In genomic region chr3:48696156-48696555, GRCh38 we compare ENCODE assay signal across 1 cellular context.
TF ChIP-seq lines count a peak whose summit lies in the region.

No MANE protein-coding gene starts in this region.

TF ChIP-seq in GM12878, 131 proteins besides CTCF, POLR2A, EP300 and RAD21:
- TF ChIP-seq HSF1 (IDR thresholded peaks at IDR 0.05; ENCODE audit: low read depth, low read length) (no peak), RUNX3 (IDR thresholded peaks at IDR 0.05; ENCODE audit: low read length) (no peak), USF2 (IDR thresholded peaks at IDR 0.05; ENCODE audit: borderline replicate concordance, low read depth, low read length) (no peak), ZNF24 (IDR thresholded peaks at IDR 0.05) (no peak), KLF5 (IDR thresholded peaks at IDR 0.05; ENCODE audit: partially characterized antibody) (no peak), RELB (IDR thresholded peaks at IDR 0.05; ENCODE audit: low read depth) (no peak), MYB (IDR thresholded peaks at IDR 0.05; ENCODE audit: borderline replicate concordance, low read depth, low read length) (no peak), ETV6 (conservative IDR thresholded peaks at IDR 0.05 in 1 of 2, IDR thresholded peaks at IDR 0.05 in 1 of 2; ENCODE audit: borderline replicate concordance in 1 of 2, low read depth in 1 of 2) (no peak), EED (IDR thresholded peaks at IDR 0.05; ENCODE audit: low read depth) (no peak), RFX5 (IDR thresholded peaks at IDR 0.05; ENCODE audit: low read depth, low read length) (no peak), SMAD5 (IDR thresholded peaks at IDR 0.05; ENCODE audit: low read depth) (no peak), RCOR1 (conservative IDR thresholded peaks at IDR 0.05; ENCODE audit: low read depth, low read length) (no peak), PKNOX1 (IDR thresholded peaks at IDR 0.05) (no peak), BCLAF1 (IDR thresholded peaks at IDR 0.05) (no peak), BCL3 (IDR thresholded peaks at IDR 0.05; ENCODE audit: borderline replicate concordance, insufficient read depth, low read depth, low read length, poor library complexity, severe bottlenecking) (no peak), E2F8 (IDR thresholded peaks at IDR 0.05; ENCODE audit: low read depth, partially characterized antibody) (no peak), KDM1A (IDR thresholded peaks at IDR 0.05; ENCODE audit: borderline replicate concordance) (no peak), MEF2B (IDR thresholded peaks at IDR 0.05; ENCODE audit: partially characterized antibody, poor library complexity, severe bottlenecking) (no peak), IRF3 (IDR thresholded peaks at IDR 0.05) (no peak), STAT3 (IDR thresholded peaks at IDR 0.05; ENCODE audit: low read depth, low read length) (no peak)
